ENCODE assay signal across 1 cellular context in genomic region chr9:134602547-134603362, GRCh38.
TF ChIP-seq lines count a peak whose summit lies in the region.

No MANE protein-coding gene starts in this region.

TF ChIP-seq in A549, 52 proteins besides CTCF, POLR2A, EP300 and RAD21 (continued from another document):
- TF ChIP-seq BCL3 (IDR thresholded peaks at IDR 0.05) (peak; percentile 68; the same call in 2 of the 3 replicates), HEYL (CRISPR knock-in tag; IDR thresholded peaks at IDR 0.05) (no peak), PHF8 (IDR thresholded peaks at IDR 0.05; ENCODE audit: borderline replicate concordance, low read depth) (no peak), USF2 (IDR thresholded peaks at IDR 0.05) (no peak), JUNB (IDR thresholded peaks at IDR 0.05) (peak; percentile 95), E2F6 (IDR thresholded peaks at IDR 0.05; ENCODE audit: borderline replicate concordance, low read depth) (peak; percentile 21; the same call in 1 of the 2 replicates), HOXA7 (CRISPR knock-in tag; IDR thresholded peaks at IDR 0.05) (no peak), HOXB5 (CRISPR knock-in tag; IDR thresholded peaks at IDR 0.05) (no peak), SREBF2 (IDR thresholded peaks at IDR 0.05) (no peak), NPAS2 (CRISPR knock-in tag; IDR thresholded peaks at IDR 0.05; ENCODE audit: borderline replicate concordance) (no peak), TFCP2L1 (CRISPR knock-in tag; IDR thresholded peaks at IDR 0.05) (no peak), MAFK (IDR thresholded peaks at IDR 0.05; ENCODE audit: partially characterized antibody) (peak; percentile 83), ELK1 (IDR thresholded peaks at IDR 0.05; ENCODE audit: low read depth, low read length) (no peak), CHD2 (IDR thresholded peaks at IDR 0.05; ENCODE audit: low read length, partially characterized antibody) (no peak), BHLHE40 (IDR thresholded peaks at IDR 0.05; ENCODE audit: low read depth, low read length) (no peak), PBX3 (IDR thresholded peaks at IDR 0.05) (peak; percentile 41), GATA3 (IDR thresholded peaks at IDR 0.05; ENCODE audit: borderline replicate concordance) (peak; percentile 94), POLR2AphosphoS2 (conservative IDR thresholded peaks at IDR 0.05; ENCODE audit: low read length) (no peak), ZFP36 (IDR thresholded peaks at IDR 0.05; ENCODE audit: borderline replicate concordance, partially characterized antibody) (no peak), RNF2 (IDR thresholded peaks at IDR 0.05; ENCODE audit: borderline replicate concordance, low read depth) (no peak), MAZ (IDR thresholded peaks at IDR 0.05; ENCODE audit: borderline replicate concordance, low read depth, low read length) (no peak), ESRRA (IDR thresholded peaks at IDR 0.05; ENCODE audit: borderline replicate concordance, low read length) (no peak), RCOR1 (IDR thresholded peaks at IDR 0.05; ENCODE audit: low read depth, low read length) (no peak), REST (IDR thresholded peaks at IDR 0.05) (no peak), FOXS1 (CRISPR knock-in tag; IDR thresholded peaks at IDR 0.05) (no peak), MYC (IDR thresholded peaks at IDR 0.05; ENCODE audit: borderline replicate concordance, low read length) (no peak), KDM5A (IDR thresholded peaks at IDR 0.05) (no peak), NR3C1 (IDR thresholded peaks at IDR 0.05) (no peak), JUN (IDR thresholded peaks at IDR 0.05) (peak; percentile 63 to 93; a peak in 4 of 5 replicates), ZC3H11A (IDR thresholded peaks at IDR 0.05) (no peak), RARB (CRISPR knock-in tag; IDR thresholded peaks at IDR 0.05) (no peak), FOSB (CRISPR knock-in tag; IDR thresholded peaks at IDR 0.05) (no peak)
TF ChIP-seq in A549: peak in this region for 13.
